Comparison of ENCODE assay signal across 18 cellular contexts in the genomic region with DNA sequence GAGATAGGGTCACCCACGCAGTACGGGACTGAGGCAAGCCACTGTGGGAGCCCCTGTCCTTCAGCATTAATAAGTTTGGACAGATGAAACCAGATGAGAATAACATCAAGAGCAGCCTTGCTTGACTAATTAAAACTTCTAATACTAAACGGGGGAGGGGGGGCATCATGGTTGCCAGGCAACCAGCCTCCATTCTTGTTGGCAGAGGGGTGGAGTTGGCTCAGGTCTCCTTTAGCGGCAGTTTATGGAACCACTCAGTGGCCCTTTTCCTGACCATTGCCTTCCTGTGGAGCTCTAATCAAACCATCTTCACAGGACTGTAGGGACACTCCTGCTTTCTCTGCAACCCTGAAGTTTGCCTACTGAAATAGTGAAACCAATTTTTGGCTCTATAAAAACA. TPM values are rescaled to one million over a fixed set of nuclear protein-coding genes. Genes with fewer than 3 reads are reported as not detected.
DNase-seq lines count a peak whose midpoint lies in the region; ATAC-seq and TF ChIP-seq lines count a peak whose summit lies in the region.
"Had no signal": no experiment of that assay in that cellular context is flagged by ENCODE, and none has a peak within 500 bp of the region (broad histone marks: within the 10 kb centered on the region; RNA-seq: fewer than 3 reads in every experiment).

No MANE protein-coding gene starts in this region.

- no peak overlapping the region for H3K27ac Mint-ChIP-seq in neural progenitor cell
- H3K27ac Mint-ChIP-seq in effector memory CD8-positive, alpha-beta T cell: no peak overlapping the region
- H3K27ac Mint-ChIP-seq: B cell; CD4-positive, alpha-beta T cell had no signal

- H3K9ac ChIP-seq in neural progenitor cell: no peak overlapping the region
- H3K9ac ChIP-seq: GM23248 had no signal

- peak overlapping the region; percentile 32 for H2AFZ ChIP-seq in neural progenitor cell (replicated peaks)
- H2AFZ ChIP-seq: GM23248 had no signal

- intact Hi-C loops in dorsolateral prefrontal cortex (cut with DNase I): no loop called here

- peaks cover 26% of the 10 kb centered on the region for H3K4me1 Mint-ChIP-seq in neural progenitor cell
- H3K4me1 Mint-ChIP-seq in effector memory CD8-positive, alpha-beta T cell (ENCODE audit: low read depth in 2 of 2): no peaks in the 10 kb centered on the region
- H3K4me1 Mint-ChIP-seq: B cell had no signal

- DNase-seq in NCI-H748 (lab: John Stamatoyannopoulos, UW; ENCODE audit: unreplicated experiment): peak; percentile 6
- no peak for DNase-seq in NCI-H748 treated with DMSO at 0.1 percent for 48 hours (lab: John Stamatoyannopoulos, UW)
- peak; percentile 18 for DNase-seq in NCI-H510A treated with DMSO at 0.1 percent for 48 hours (lab: John Stamatoyannopoulos, UW)
- DNase-seq in caudate nucleus (lab: John Stamatoyannopoulos, UW): peak in 6 of 61 donors; percentile 1 to 31 (median 7)
- DNase-seq in neural progenitor cell (ENCODE audit: low spot score): peak; percentile 18
- DNase-seq in dorsolateral prefrontal cortex: no peak
- DNase-seq in effector memory CD8-positive, alpha-beta T cell: no peak
- no peak for DNase-seq in middle frontal gyrus (ENCODE audit: extremely low spot score, low spot score)
- DNase-seq: CD4-positive, alpha-beta T cell; GF-D8; GM23248; NCI-H1436 treated with DMSO at 0.1 percent for 48 hours; NCI-H2171; OCI-M1; SHP77 treated with DMSO at 0.1 percent for 48 hours; T-helper 1 cell had no signal

- H3K4me3 ChIP-seq in neural progenitor cell (no peak overlapping the region), dorsolateral prefrontal cortex (peak overlapping the region in 1 of 59 donors; percentile 33)
- H3K4me3 ChIP-seq: GM23248 had no signal

- peak overlapping the region; percentile 52 for H3K27ac ChIP-seq in caudate nucleus (ENCODE audit: low read depth, low read length)
- no peak overlapping the region for H3K27ac ChIP-seq in neural progenitor cell
- peak overlapping the region in 3 of 59 donors; percentile 10 to 35 (median 14) for H3K27ac ChIP-seq in dorsolateral prefrontal cortex
- H3K27ac ChIP-seq: GM23248 had no signal

- H3F3A ChIP-seq in neural progenitor cell (ENCODE audit: low read depth): peaks cover 7% of the 10 kb centered on the region

- H3K4me2 ChIP-seq in neural progenitor cell: no peak overlapping the region

- H3K9me3 Mint-ChIP-seq in neural progenitor cell: peaks cover 1% of the 10 kb centered on the region
- H3K9me3 Mint-ChIP-seq in effector memory CD8-positive, alpha-beta T cell: no peaks in the 10 kb centered on the region
- H3K9me3 Mint-ChIP-seq: CD4-positive, alpha-beta T cell had no signal

- TF ChIP-seq CTCF in neural progenitor cell (IDR thresholded peaks at IDR 0.05) (no peak), dorsolateral prefrontal cortex (IDR thresholded peaks at IDR 0.05 in 54 of 56, conservative IDR thresholded peaks at IDR 0.05 in 2 of 56; ENCODE audit: low read depth in 1 of 56, partially characterized antibody in 56 of 56) (no peak)

- H3K36me3 ChIP-seq in neural progenitor cell: no peaks in the 10 kb centered on the region

- no peaks in the 10 kb centered on the region for H3K79me2 ChIP-seq in neural progenitor cell (ENCODE audit: low read depth)

- H3K4me3 Mint-ChIP-seq in neural progenitor cell: no peak overlapping the region
- H3K4me3 Mint-ChIP-seq in effector memory CD8-positive, alpha-beta T cell: no peak overlapping the region
- H3K4me3 Mint-ChIP-seq: B cell; CD4-positive, alpha-beta T cell had no signal

- H3K36me3 Mint-ChIP-seq in neural progenitor cell: no peaks in the 10 kb centered on the region
- no peaks in the 10 kb centered on the region for H3K36me3 Mint-ChIP-seq in effector memory CD8-positive, alpha-beta T cell (ENCODE audit: insufficient read depth)

- H4K20me1 ChIP-seq in neural progenitor cell (ENCODE audit: low read depth): no peaks in the 10 kb centered on the region

- no peaks in the 10 kb centered on the region for H3K27me3 ChIP-seq in neural progenitor cell
- no peaks in the 10 kb centered on the region for H3K27me3 ChIP-seq in dorsolateral prefrontal cortex

- peaks cover 12% of the 10 kb centered on the region for H3K4me1 ChIP-seq in neural progenitor cell

- H3K9me3 ChIP-seq in neural progenitor cell (ENCODE audit: low read depth): no peaks in the 10 kb centered on the region

- no peak for ATAC-seq in effector memory CD8-positive, alpha-beta T cell (replicated peaks)
- ATAC-seq: SK-N-SH treated with all-trans-retinoic acid at 6 μM for 48 hours had no signal

- peaks cover 2% of the 10 kb centered on the region for H3K27me3 Mint-ChIP-seq in neural progenitor cell (ENCODE audit: insufficient read depth, low read depth)
- peaks cover 11 to 35% of the 10 kb centered on the region in 2 donors for H3K27me3 Mint-ChIP-seq in effector memory CD8-positive, alpha-beta T cell

RNA-seq across cellular contexts. Expression of gene TMEM150C, which starts 24.3 kb away (rescaled TPM):
- total RNA-seq in neural progenitor cell (ENCODE audit: low replicate concordance): 3.8 and 5.7 TPM in 2 replicates
- total RNA-seq in dorsolateral prefrontal cortex: 10 to 100 TPM; 15.7 to 49.1 (median 28.1) TPM
- total RNA-seq: B cell; CD4-positive, alpha-beta T cell had no signal

Comparison
In these comparisons a context has a peak if more than half of its experiments do, and no peak if none do; other contexts are left out.
1. DNase-seq: peak in NCI-H748 (single experiment), NCI-H510A treated with DMSO at 0.1 percent for 48 hours (single experiment) and neural progenitor cell (single experiment); none in NCI-H748 treated with DMSO at 0.1 percent for 48 hours (single experiment), dorsolateral prefrontal cortex (0 of 10), effector memory CD8-positive, alpha-beta T cell (0 of 3) and middle frontal gyrus (single experiment).